ENCODE assay signal across 8 cellular contexts in the genomic region with DNA sequence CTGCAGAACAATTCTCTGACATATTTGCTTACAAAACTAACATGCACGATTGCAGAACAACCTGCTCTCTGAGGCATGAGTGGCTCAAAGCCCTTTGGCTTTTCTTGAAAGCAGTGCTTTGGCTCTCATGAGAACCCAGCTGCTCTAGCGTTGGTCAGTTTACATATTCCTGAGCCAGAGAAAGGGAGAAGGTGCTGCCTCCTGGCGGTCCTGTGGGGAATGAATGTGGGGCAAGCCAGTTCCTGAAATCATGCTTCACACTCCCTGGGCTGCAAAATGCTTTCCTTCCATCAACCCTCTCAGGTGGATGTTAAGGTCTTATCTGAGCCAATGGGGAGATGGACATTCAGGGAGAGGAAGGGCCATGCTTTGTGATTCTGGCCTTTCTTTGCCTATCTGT.
DNase-seq lines count a peak whose midpoint lies in the region; ATAC-seq and TF ChIP-seq lines count a peak whose summit lies in the region.

No MANE protein-coding gene starts in this region.

- H3K9me3 ChIP-seq in endodermal cell (ENCODE audit: control insufficient read depth, low read length): peaks cover 28% of the 10 kb centered on the region

- H3K4me3 ChIP-seq in endodermal cell (ENCODE audit: low read length): no peak overlapping the region

- no peak overlapping the region for H3K27ac Mint-ChIP-seq in activated CD4-positive, alpha-beta memory T cell treated with anti-CD3 and anti-CD28 coated beads, Interleukin-2, amount 10 ng/mL, durations not matched to agents 7 days and 5 days
- no peak overlapping the region for H3K27ac Mint-ChIP-seq in endodermal cell
- no peak overlapping the region for H3K27ac Mint-ChIP-seq in naive B cell

- H3K27me3 Mint-ChIP-seq in activated CD4-positive, alpha-beta memory T cell treated with anti-CD3 and anti-CD28 coated beads, Interleukin-2, amount 10 ng/mL, durations not matched to agents 7 days and 5 days: peaks cover 23% of the 10 kb centered on the region
- H3K27me3 Mint-ChIP-seq in endodermal cell (ENCODE audit: insufficient read depth) (no peaks in the 10 kb centered on the region), naive B cell (peaks cover 41 to 55% (median 54%) of the 10 kb centered on the region in 3 donors)

- peak; percentile 93 for TF ChIP-seq CTCF in endodermal cell (conservative IDR thresholded peaks at IDR 0.05)

- H3K9ac ChIP-seq in endodermal cell (ENCODE audit: extremely low read depth, low read length, poor library complexity, severe bottlenecking): no peak overlapping the region

- DNase-seq in activated CD4-positive, CD25-positive, alpha-beta regulatory T cell (lab: John Stamatoyannopoulos, UW): peak; percentile 3 to 28 (median 24)
- DNase-seq in NCI-H460 (ENCODE audit: extremely low read depth, low read depth) (peak; percentile 5), endodermal cell (peak; percentile 97), naive B cell (peak; percentile 46), cerebellar nuclear complex (lab: John Stamatoyannopoulos, UW) (no peak)
- peak; percentile 61 for DNase-seq in activated CD4-positive, alpha-beta memory T cell treated with anti-CD3 and anti-CD28 coated beads, Interleukin-2, amount 10 ng/mL, durations not matched to agents 7 days and 5 days
- DNase-seq in stimulated activated CD8-positive, alpha-beta memory T cell treated with anti-CD3 and anti-CD28 coated beads, Interleukin-7, amount 100 ng/mL, for 4 hours (ENCODE audit: low read depth in 2 of 2): peak; percentile 24 to 31

- peaks cover 10% of the 10 kb centered on the region for H3K4me1 ChIP-seq in endodermal cell (ENCODE audit: control insufficient read depth, insufficient read depth, low read length)

- H3K9me3 Mint-ChIP-seq in activated CD4-positive, alpha-beta memory T cell treated with anti-CD3 and anti-CD28 coated beads, Interleukin-2, amount 10 ng/mL, durations not matched to agents 7 days and 5 days: peaks cover 6% of the 10 kb centered on the region
- H3K9me3 Mint-ChIP-seq in endodermal cell (peaks cover 5% of the 10 kb centered on the region), naive B cell (peaks cover 0 to 33% (median 14%) of the 10 kb centered on the region in 7 donors)

- no peak for ATAC-seq in activated CD4-positive, CD25-positive, alpha-beta regulatory T cell treated with anti-CD3 and anti-CD28 coated beads, Interleukin-2, amount 50 U/mL, for 24 hours
- ATAC-seq in naive B cell (ENCODE audit: low read depth in 2 of 2): peak in 1 of 2 donors; percentile 52

- no peaks in the 10 kb centered on the region for H3K36me3 ChIP-seq in endodermal cell (ENCODE audit: control insufficient read depth, insufficient read depth, low read length)

- no peaks in the 10 kb centered on the region for H3K4me1 Mint-ChIP-seq in activated CD4-positive, alpha-beta memory T cell treated with anti-CD3 and anti-CD28 coated beads, Interleukin-2, amount 10 ng/mL, durations not matched to agents 7 days and 5 days
- H3K4me1 Mint-ChIP-seq in endodermal cell: peaks cover 55% of the 10 kb centered on the region
- no peaks in the 10 kb centered on the region for H3K4me1 Mint-ChIP-seq in naive B cell

- CTCF ChIA-PET in activated CD4-positive, alpha-beta memory T cell treated with anti-CD3 and anti-CD28 coated beads, Interleukin-2, amount 10 ng/mL, durations not matched to agents 7 days and 5 days (lab: Charles Lee): interaction anchor here (0.7 to 3.3 kb wide), 10 partner anchors 10 to 713 kb away, joined by 3 to 18 read pairs (median 4); no protein-coding TSS in a partner anchor

- H3K27ac ChIP-seq in endodermal cell (ENCODE audit: low read depth, low read length): no peak overlapping the region

- no peaks in the 10 kb centered on the region for H3K36me3 Mint-ChIP-seq in activated CD4-positive, alpha-beta memory T cell treated with anti-CD3 and anti-CD28 coated beads, Interleukin-2, amount 10 ng/mL, durations not matched to agents 7 days and 5 days (ENCODE audit: low read depth)
- no peaks in the 10 kb centered on the region for H3K36me3 Mint-ChIP-seq in endodermal cell (ENCODE audit: low read depth)
- no peaks in the 10 kb centered on the region for H3K36me3 Mint-ChIP-seq in naive B cell

- no peak overlapping the region for H3K4me3 Mint-ChIP-seq in activated CD4-positive, alpha-beta memory T cell treated with anti-CD3 and anti-CD28 coated beads, Interleukin-2, amount 10 ng/mL, durations not matched to agents 7 days and 5 days
- H3K4me3 Mint-ChIP-seq in endodermal cell (no peak overlapping the region), naive B cell (no peak overlapping the region)

- WGBS in endodermal cell (ENCODE audit: insufficient coverage in 1 of 2, insufficient read length in 1 of 2), 2 experiments: 9 to 20% methylated on average over 1 to 3 of the region's 3 CpGs

- POLR2A ChIA-PET in activated CD4-positive, alpha-beta memory T cell treated with anti-CD3 and anti-CD28 coated beads, Interleukin-2, amount 10 ng/mL, durations not matched to agents 7 days and 5 days (lab: Charles Lee): interaction anchor here (0.9 kb wide), 2 partner anchors 119 to 220 kb away, joined by 3 to 4 read pairs; no protein-coding TSS in a partner anchor

- H3K27me3 ChIP-seq in endodermal cell (ENCODE audit: control insufficient read depth, insufficient read depth, low read length, poor library complexity, severe bottlenecking): no peaks in the 10 kb centered on the region

Comparison
In these comparisons a context has a peak if more than half of its experiments do, and no peak if none do; other contexts are left out.
1. DNase-seq: peak in activated CD4-positive, CD25-positive, alpha-beta regulatory T cell (4 of 4), NCI-H460 (single experiment), activated CD4-positive, alpha-beta memory T cell treated with anti-CD3 and anti-CD28 coated beads, Interleukin-2, amount 10 ng/mL, durations not matched to agents 7 days and 5 days (single experiment), endodermal cell (single experiment), naive B cell (single experiment) and stimulated activated CD8-positive, alpha-beta memory T cell treated with anti-CD3 and anti-CD28 coated beads, Interleukin-7, amount 100 ng/mL, for 4 hours (2 of 2); none in cerebellar nuclear complex (0 of 2).